33 cellular contexts compared by ENCODE assay signal in genomic region chr5:32770444-32770843, GRCh38. TPM values are rescaled to one million over a fixed set of nuclear protein-coding genes. Genes with fewer than 3 reads are reported as not detected.
"Had no signal": no experiment of that assay in that cellular context is flagged by ENCODE, and none has a peak within 500 bp of the region (broad histone marks: within the 10 kb centered on the region; RNA-seq: fewer than 3 reads in every experiment).

No MANE protein-coding gene starts in this region.

- H3K9me3 ChIP-seq: adrenal gland, ascending aorta, breast epithelium had no signal

- DNase-seq: activated B cell treated with CpG ODN at 0.5 μM for 24 hours; activated CD4-positive, alpha-beta memory T cell treated with anti-CD3 and anti-CD28 coated beads, Interleukin-2, amount 10 ng/mL, durations not matched to agents 7 days and 5 days; activated CD4-positive, alpha-beta T cell treated with anti-CD3 and anti-CD28 coated beads for 4 hours; activated CD4-positive, alpha-beta T cell treated with anti-CD3 and anti-CD28 coated beads, Interleukin-2, amount 10 ng/mL, durations not matched to agents 24 days and 14 days; activated CD4-positive, alpha-beta T cell treated with anti-CD3 and anti-CD28 coated beads, Interleukin-2, amount 50 U/mL, for 1 hour; activated CD4-positive, alpha-beta T cell treated with anti-CD3 and anti-CD28 coated beads, Interleukin-2, amount 50 U/mL, for 4 hours; activated CD4-positive, CD25-positive, alpha-beta regulatory T cell treated with anti-CD3 and anti-CD28 coated beads, Interleukin-2, amount 50 U/mL, for 72 hours; activated CD8-positive, alpha-beta memory T cell treated with anti-CD3 and anti-CD28 coated beads for 24 hours; activated CD8-positive, alpha-beta memory T cell treated with anti-CD3 and anti-CD28 coated beads, Interleukin-2, amount 10 ng/mL, durations not matched to agents 7 days and 5 days; activated CD8-positive, alpha-beta memory T cell treated with anti-CD3 and anti-CD28 coated beads, Interleukin-2, amount 50 U/mL, for 48 hours; activated CD8-positive, alpha-beta T cell treated with anti-CD3 and anti-CD28 coated beads, Interleukin-2, amount 10 ng/mL, durations not matched to agents 7 days and 5 days; activated effector memory CD4-positive, alpha-beta T cell treated with anti-CD3 and anti-CD28 coated beads, Interleukin-2, amount 50 U/mL, for 16 hours; activated gamma-delta T cell treated with Interleukin-2 at 50 U/mL for 16 hours; activated naive CD4-positive, alpha-beta T cell; activated naive CD4-positive, alpha-beta T cell treated with anti-CD3 and anti-CD28 coated beads for 36 hours; activated naive CD4-positive, alpha-beta T cell treated with anti-CD3 and anti-CD28 coated beads, Interleukin-2, amount 50 U/mL, for 16 hours; activated naive CD8-positive, alpha-beta T cell treated with anti-CD3 and anti-CD28 coated beads for 36 hours; activated T-cell treated with anti-CD3 and anti-CD28 coated beads, Interleukin-2, amount 50 U/mL, for 24 hours; activated T-cell treated with anti-CD3 and anti-CD28 coated beads, Interleukin-2, amount 50 U/mL, for 48 hours; amniotic stem cell; brain microvascular endothelial cell; central memory CD4-positive, alpha-beta T cell; T-helper 1 cell; T-helper 2 cell; T-helper 9 cell had no signal

- H3K36me3 ChIP-seq: adrenal gland, brain microvascular endothelial cell, breast epithelium had no signal

- ATAC-seq: activated CD8-positive, alpha-beta memory T cell treated with anti-CD3 and anti-CD28 coated beads, Interleukin-2, amount 10 ng/mL, durations not matched to agents 7 days and 5 days; activated CD8-positive, alpha-beta T cell treated with anti-CD3 and anti-CD28 coated beads, Interleukin-2, amount 10 ng/mL, durations not matched to agents 7 days and 5 days; activated naive CD4-positive, alpha-beta T cell treated with anti-CD3 and anti-CD28 coated beads, Interleukin-2, amount 50 U/mL, for 72 hours had no signal

- H3K27me3 Mint-ChIP-seq: activated B cell treated with CpG ODN at 0.5 μM for 24 hours; activated CD4-positive, alpha-beta memory T cell treated with anti-CD3 and anti-CD28 coated beads, Interleukin-2, amount 10 ng/mL, durations not matched to agents 7 days and 5 days; activated CD4-positive, alpha-beta T cell treated with anti-CD3 and anti-CD28 coated beads, Interleukin-2, amount 10 ng/mL, durations not matched to agents 24 days and 14 days; activated CD8-positive, alpha-beta memory T cell treated with anti-CD3 and anti-CD28 coated beads, Interleukin-2, amount 10 ng/mL, durations not matched to agents 7 days and 5 days; activated naive CD8-positive, alpha-beta T cell treated with anti-CD3 and anti-CD28 coated beads for 36 hours; activated T-cell treated with anti-CD3 and anti-CD28 coated beads, Interleukin-2, amount 50 U/mL, for 24 hours had no signal

- H3K4me1 ChIP-seq: ascending aorta, breast epithelium had no signal

- H3K9me3 Mint-ChIP-seq: activated B cell treated with CpG ODN at 0.5 μM for 24 hours; activated CD4-positive, alpha-beta memory T cell treated with anti-CD3 and anti-CD28 coated beads, Interleukin-2, amount 10 ng/mL, durations not matched to agents 7 days and 5 days; activated CD4-positive, alpha-beta T cell treated with anti-CD3 and anti-CD28 coated beads, Interleukin-2, amount 10 ng/mL, durations not matched to agents 24 days and 14 days; activated naive CD8-positive, alpha-beta T cell treated with anti-CD3 and anti-CD28 coated beads for 36 hours; activated T-cell treated with anti-CD3 and anti-CD28 coated beads, Interleukin-2, amount 50 U/mL, for 24 hours; T-helper 1 cell treated with Interleukin-12 subunit alpha and Interleukin-12 subunit beta and Interleukin-4 antibody, amounts not matched to agents 30 μg/mL and 1 μg/mL, for 36 hours; T-helper 2 cell treated with Interferon-gamma antibody and Interleukin-4, amounts not matched to agents 5 μg/mL and 100 μg/mL, for 36 hours had no signal

- H3K27me3 ChIP-seq: adrenal gland, ascending aorta, brain microvascular endothelial cell had no signal

- H3K36me3 Mint-ChIP-seq: activated CD8-positive, alpha-beta memory T cell treated with anti-CD3 and anti-CD28 coated beads, Interleukin-2, amount 10 ng/mL, durations not matched to agents 7 days and 5 days; activated naive CD4-positive, alpha-beta T cell treated with anti-CD3 and anti-CD28 coated beads, Interleukin-2, amount 50 U/mL, for 72 hours; activated naive CD8-positive, alpha-beta T cell treated with anti-CD3 and anti-CD28 coated beads for 36 hours had no signal

- H3K4me3 Mint-ChIP-seq: activated B cell treated with CpG ODN at 0.5 μM for 24 hours; activated CD4-positive, alpha-beta memory T cell treated with anti-CD3 and anti-CD28 coated beads, Interleukin-2, amount 10 ng/mL, durations not matched to agents 7 days and 5 days; activated CD4-positive, alpha-beta T cell treated with anti-CD3 and anti-CD28 coated beads, Interleukin-2, amount 10 ng/mL, durations not matched to agents 24 days and 14 days; activated CD8-positive, alpha-beta memory T cell treated with anti-CD3 and anti-CD28 coated beads, Interleukin-2, amount 10 ng/mL, durations not matched to agents 7 days and 5 days; activated CD8-positive, alpha-beta T cell treated with anti-CD3 and anti-CD28 coated beads, Interleukin-2, amount 10 ng/mL, durations not matched to agents 7 days and 5 days; activated naive CD4-positive, alpha-beta T cell treated with anti-CD3 and anti-CD28 coated beads for 36 hours; activated naive CD8-positive, alpha-beta T cell treated with anti-CD3 and anti-CD28 coated beads for 36 hours; activated T-cell treated with anti-CD3 and anti-CD28 coated beads, Interleukin-2, amount 50 U/mL, for 24 hours; T-helper 1 cell treated with Interleukin-12 subunit alpha and Interleukin-12 subunit beta and Interleukin-4 antibody, amounts not matched to agents 30 μg/mL and 1 μg/mL, for 36 hours; T-helper 2 cell treated with Interferon-gamma antibody and Interleukin-4, amounts not matched to agents 5 μg/mL and 100 μg/mL, for 36 hours had no signal

- FAIRE-seq: TTC549 had no signal

- H3K27ac ChIP-seq: ascending aorta, brain microvascular endothelial cell, breast epithelium, VCaP had no signal

- H3K4me3 ChIP-seq: adrenal gland, ascending aorta, breast epithelium had no signal

- H3K4me1 Mint-ChIP-seq: activated B cell treated with CpG ODN at 0.5 μM for 24 hours; activated CD4-positive, alpha-beta memory T cell treated with anti-CD3 and anti-CD28 coated beads, Interleukin-2, amount 10 ng/mL, durations not matched to agents 7 days and 5 days; activated CD4-positive, alpha-beta T cell treated with anti-CD3 and anti-CD28 coated beads, Interleukin-2, amount 10 ng/mL, durations not matched to agents 24 days and 14 days; activated CD8-positive, alpha-beta memory T cell treated with anti-CD3 and anti-CD28 coated beads, Interleukin-2, amount 10 ng/mL, durations not matched to agents 7 days and 5 days; activated naive CD8-positive, alpha-beta T cell treated with anti-CD3 and anti-CD28 coated beads for 36 hours had no signal

- H3K27ac Mint-ChIP-seq: activated B cell treated with CpG ODN at 0.5 μM for 24 hours; activated CD4-positive, alpha-beta memory T cell treated with anti-CD3 and anti-CD28 coated beads, Interleukin-2, amount 10 ng/mL, durations not matched to agents 7 days and 5 days; activated CD4-positive, alpha-beta T cell treated with anti-CD3 and anti-CD28 coated beads, Interleukin-2, amount 10 ng/mL, durations not matched to agents 24 days and 14 days; activated CD8-positive, alpha-beta memory T cell treated with anti-CD3 and anti-CD28 coated beads, Interleukin-2, amount 10 ng/mL, durations not matched to agents 7 days and 5 days; activated CD8-positive, alpha-beta T cell treated with anti-CD3 and anti-CD28 coated beads, Interleukin-2, amount 10 ng/mL, durations not matched to agents 7 days and 5 days; activated naive CD4-positive, alpha-beta T cell treated with anti-CD3 and anti-CD28 coated beads for 36 hours; activated naive CD4-positive, alpha-beta T cell treated with anti-CD3 and anti-CD28 coated beads, Interleukin-2, amount 50 U/mL, for 72 hours; activated naive CD8-positive, alpha-beta T cell treated with anti-CD3 and anti-CD28 coated beads for 36 hours; activated T-cell treated with anti-CD3 and anti-CD28 coated beads, Interleukin-2, amount 50 U/mL, for 24 hours; T-helper 1 cell treated with Interleukin-12 subunit alpha and Interleukin-12 subunit beta and Interleukin-4 antibody, amounts not matched to agents 30 μg/mL and 1 μg/mL, for 36 hours; T-helper 2 cell treated with Interferon-gamma antibody and Interleukin-4, amounts not matched to agents 5 μg/mL and 100 μg/mL, for 36 hours had no signal

RNA-seq across cellular contexts. Expression of gene NPR3, which starts 59.3 kb away (rescaled TPM):
- total RNA-seq: activated B cell treated with CpG ODN at 0.5 μM for 24 hours; activated CD4-positive, alpha-beta memory T cell treated with anti-CD3 and anti-CD28 coated beads, Interleukin-2, amount 10 ng/mL, durations not matched to agents 7 days and 5 days; activated CD8-positive, alpha-beta T cell treated with anti-CD3 and anti-CD28 coated beads, Interleukin-2, amount 10 ng/mL, durations not matched to agents 7 days and 5 days; activated naive CD8-positive, alpha-beta T cell treated with anti-CD3 and anti-CD28 coated beads for 36 hours had no signal
